ENCODE assay signal across 1 cellular context in the genomic region with DNA sequence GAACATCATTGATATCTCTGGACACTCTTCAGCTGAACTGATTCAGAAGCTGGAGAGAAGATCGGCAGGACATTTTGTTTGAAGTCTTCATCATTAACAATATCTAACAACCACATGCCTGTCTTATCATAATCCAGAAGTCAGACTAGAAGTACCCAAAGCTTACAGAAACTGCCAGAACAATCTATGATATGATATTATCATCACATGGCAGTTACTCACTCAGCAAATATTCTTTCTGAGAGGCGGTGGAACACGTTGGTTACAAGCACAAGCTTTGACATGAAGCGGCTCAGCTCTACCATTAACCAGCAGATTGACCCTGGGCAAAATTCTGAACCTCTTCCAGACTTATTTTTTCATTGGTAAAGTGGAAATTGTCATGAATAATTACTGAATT.
TF ChIP-seq lines count a peak whose summit lies in the region.

No MANE protein-coding gene starts in this region.

TF ChIP-seq in K562, 482 proteins besides CTCF, POLR2A, EP300 and RAD21 (continued from another document and continues in another):
- TF ChIP-seq, protein P1, sequence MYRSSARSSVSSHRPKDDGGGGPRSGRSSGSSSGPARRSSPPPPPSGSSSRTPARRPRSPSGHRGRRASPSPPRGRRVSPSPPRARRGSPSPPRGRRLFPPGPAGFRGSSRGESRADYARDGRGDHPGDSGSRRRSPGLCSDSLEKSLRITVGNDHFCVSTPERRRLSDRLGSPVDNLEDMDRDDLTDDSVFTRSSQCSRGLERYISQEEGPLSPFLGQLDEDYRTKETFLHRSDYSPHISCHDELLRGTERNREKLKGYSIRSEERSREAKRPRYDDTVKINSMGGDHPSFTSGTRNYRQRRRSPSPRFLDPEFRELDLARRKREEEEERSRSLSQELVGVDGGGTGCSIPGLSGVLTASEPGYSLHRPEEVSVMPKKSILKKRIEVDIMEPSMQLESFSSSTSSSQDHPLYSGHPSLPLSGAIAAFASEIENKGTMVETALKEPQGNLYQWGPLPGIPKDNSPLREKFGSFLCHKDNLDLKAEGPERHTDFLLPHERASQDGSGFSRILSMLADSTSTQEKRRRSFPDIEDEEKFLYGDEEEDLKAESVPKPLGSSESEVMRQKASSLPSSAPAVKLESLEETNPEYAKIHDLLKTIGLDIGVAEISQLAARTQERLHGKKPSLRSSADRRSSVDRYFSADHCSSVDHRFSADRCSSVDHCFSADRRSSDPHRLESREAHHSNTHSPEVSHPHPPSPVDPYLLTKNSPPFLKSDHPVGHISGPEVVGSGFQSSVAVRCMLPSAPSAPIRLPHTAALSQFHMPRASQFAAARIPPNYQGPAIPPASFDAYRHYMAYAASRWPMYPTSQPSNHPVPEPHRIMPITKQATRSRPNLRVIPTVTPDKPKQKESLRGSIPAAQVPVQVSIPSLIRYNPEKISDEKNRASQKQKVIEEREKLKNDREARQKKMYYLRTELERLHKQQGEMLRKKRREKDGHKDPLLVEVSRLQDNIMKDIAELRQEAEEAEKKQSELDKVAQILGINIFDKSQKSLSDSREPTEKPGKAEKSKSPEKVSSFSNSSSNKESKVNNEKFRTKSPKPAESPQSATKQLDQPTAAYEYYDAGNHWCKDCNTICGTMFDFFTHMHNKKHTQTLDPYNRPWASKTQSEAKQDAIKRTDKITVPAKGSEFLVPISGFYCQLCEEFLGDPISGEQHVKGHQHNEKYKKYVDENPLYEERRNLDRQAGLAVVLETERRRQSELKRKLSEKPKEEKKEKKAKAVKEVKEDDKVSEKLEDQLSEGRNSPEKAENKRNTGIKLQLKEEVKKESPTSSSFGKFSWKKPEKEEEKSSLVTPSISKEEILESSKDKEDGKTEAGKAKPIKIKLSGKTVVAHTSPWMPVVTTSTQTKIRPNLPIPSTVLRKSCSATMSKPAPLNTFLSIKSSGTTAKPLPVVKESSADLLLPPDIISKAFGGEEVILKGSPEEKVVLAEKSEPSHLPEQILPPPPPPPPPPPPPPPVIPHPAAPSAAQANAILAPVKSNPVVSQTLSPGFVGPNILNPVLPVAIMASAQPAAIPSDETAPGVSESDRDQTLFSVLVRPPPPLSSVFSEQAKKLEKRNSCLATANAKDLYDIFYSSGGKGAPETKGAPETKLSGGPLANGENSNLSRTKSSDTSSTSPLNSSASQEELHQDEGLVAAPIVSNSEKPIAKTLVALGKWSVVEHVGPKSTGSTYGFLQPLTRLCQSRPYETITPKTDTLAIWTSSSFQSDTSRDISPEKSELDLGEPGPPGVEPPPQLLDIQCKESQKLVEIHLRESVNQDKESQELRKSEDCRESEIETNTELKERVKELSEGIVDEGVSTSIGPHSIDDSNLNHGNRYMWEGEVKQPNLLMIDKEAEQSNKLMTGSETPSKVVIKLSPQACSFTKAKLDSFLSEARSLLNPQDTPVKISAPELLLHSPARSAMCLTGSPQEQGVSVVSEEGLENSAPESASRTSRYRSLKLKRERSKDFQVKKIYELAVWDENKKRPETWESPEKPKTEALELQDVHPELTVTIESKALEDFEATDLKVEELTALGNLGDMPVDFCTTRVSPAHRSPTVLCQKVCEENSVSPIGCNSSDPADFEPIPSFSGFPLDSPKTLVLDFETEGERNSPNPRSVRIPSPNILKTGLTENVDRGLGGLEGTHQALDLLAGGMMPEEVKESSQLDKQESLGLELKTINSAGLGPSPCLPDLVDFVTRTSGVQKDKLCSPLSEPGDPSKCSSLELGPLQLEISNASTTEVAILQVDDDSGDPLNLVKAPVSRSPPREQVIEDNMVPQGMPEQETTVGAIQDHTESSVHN (IDR thresholded peaks at IDR 0.05; ENCODE audit: borderline replicate concordance in 1 of 2, low read depth in 1 of 2), result no peak
- TF ChIP-seq, protein P2, sequence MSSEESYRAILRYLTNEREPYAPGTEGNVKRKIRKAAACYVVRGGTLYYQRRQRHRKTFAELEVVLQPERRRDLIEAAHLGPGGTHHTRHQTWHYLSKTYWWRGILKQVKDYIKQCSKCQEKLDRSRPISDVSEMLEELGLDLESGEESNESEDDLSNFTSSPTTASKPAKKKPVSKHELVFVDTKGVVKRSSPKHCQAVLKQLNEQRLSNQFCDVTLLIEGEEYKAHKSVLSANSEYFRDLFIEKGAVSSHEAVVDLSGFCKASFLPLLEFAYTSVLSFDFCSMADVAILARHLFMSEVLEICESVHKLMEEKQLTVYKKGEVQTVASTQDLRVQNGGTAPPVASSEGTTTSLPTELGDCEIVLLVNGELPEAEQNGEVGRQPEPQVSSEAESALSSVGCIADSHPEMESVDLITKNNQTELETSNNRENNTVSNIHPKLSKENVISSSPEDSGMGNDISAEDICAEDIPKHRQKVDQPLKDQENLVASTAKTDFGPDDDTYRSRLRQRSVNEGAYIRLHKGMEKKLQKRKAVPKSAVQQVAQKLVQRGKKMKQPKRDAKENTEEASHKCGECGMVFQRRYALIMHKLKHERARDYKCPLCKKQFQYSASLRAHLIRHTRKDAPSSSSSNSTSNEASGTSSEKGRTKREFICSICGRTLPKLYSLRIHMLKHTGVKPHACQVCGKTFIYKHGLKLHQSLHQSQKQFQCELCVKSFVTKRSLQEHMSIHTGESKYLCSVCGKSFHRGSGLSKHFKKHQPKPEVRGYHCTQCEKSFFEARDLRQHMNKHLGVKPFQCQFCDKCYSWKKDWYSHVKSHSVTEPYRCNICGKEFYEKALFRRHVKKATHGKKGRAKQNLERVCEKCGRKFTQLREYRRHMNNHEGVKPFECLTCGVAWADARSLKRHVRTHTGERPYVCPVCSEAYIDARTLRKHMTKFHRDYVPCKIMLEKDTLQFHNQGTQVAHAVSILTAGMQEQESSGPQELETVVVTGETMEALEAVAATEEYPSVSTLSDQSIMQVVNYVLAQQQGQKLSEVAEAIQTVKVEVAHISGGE (CRISPR knock-in tag; IDR thresholded peaks at IDR 0.05), result 0 out of 6 replicates have a peak, but pooled peaks of 1 of the 3 experiments have one; percentile 22
- TF ChIP-seq ZNF282 (CRISPR knock-in tag; IDR thresholded peaks at IDR 0.05) (no peak), DNMT1 (IDR thresholded peaks at IDR 0.05) (no peak), MTA3 (IDR thresholded peaks at IDR 0.05; ENCODE audit: borderline replicate concordance) (no peak), BRCA1 (IDR thresholded peaks at IDR 0.05) (no peak), BRCA1 (CRISPR knock-in tag; IDR thresholded peaks at IDR 0.05) (no peak), CEBPG (CRISPR knock-in tag; IDR thresholded peaks at IDR 0.05) (no peak), CEBPG (tag; conservative IDR thresholded peaks at IDR 0.05 in 1 of 2, IDR thresholded peaks at IDR 0.05 in 1 of 2) (no peak), EGR1 (conservative IDR thresholded peaks at IDR 0.05) (no peak), SRSF3 (IDR thresholded peaks at IDR 0.05; ENCODE audit: insufficient read depth, low read length) (no peak), DIDO1 (tag; IDR thresholded peaks at IDR 0.05; ENCODE audit: low read depth) (no peak), HNRNPLL (IDR thresholded peaks at IDR 0.05; ENCODE audit: low read depth, low read length, poor library complexity, severe bottlenecking) (no peak), ERF (CRISPR knock-in tag; IDR thresholded peaks at IDR 0.05) (no peak), HMG20B (CRISPR knock-in tag; IDR thresholded peaks at IDR 0.05) (no peak), ZNF197 (CRISPR knock-in tag; IDR thresholded peaks at IDR 0.05; ENCODE audit: low read depth) (peak; percentile 56; the same call in 1 of the 2 replicates), TCF7 (IDR thresholded peaks at IDR 0.05; ENCODE audit: borderline replicate concordance) (peak; percentile 94), SIRT6 (IDR thresholded peaks at IDR 0.05; ENCODE audit: low read depth, low read length) (no peak), ZNF24 (IDR thresholded peaks at IDR 0.05) (no peak), DMBX1 (CRISPR knock-in tag; IDR thresholded peaks at IDR 0.05; ENCODE audit: borderline replicate concordance) (no peak), TCFL5 (CRISPR knock-in tag; conservative IDR thresholded peaks at IDR 0.05) (no peak), POLR2H (tag; IDR thresholded peaks at IDR 0.05; ENCODE audit: low read depth) (no peak), ARID2 (IDR thresholded peaks at IDR 0.05) (no peak), CCAR2 (IDR thresholded peaks at IDR 0.05; ENCODE audit: low read depth, low read length) (no peak), ZNF589 (CRISPR knock-in tag; IDR thresholded peaks at IDR 0.05; ENCODE audit: low read depth) (no peak), ZNF354B (CRISPR knock-in tag; IDR thresholded peaks at IDR 0.05) (no peak), HDAC2 (IDR thresholded peaks at IDR 0.05) (peak; percentile 59; the same call in 1 of the 2 replicates), HNRNPK (IDR thresholded peaks at IDR 0.05; ENCODE audit: low read depth, low read length, poor library complexity, severe bottlenecking) (no peak), BCOR (IDR thresholded peaks at IDR 0.05) (no peak), ZFP30 (CRISPR knock-in tag; IDR thresholded peaks at IDR 0.05; ENCODE audit: borderline replicate concordance) (no peak), RBM22 (IDR thresholded peaks at IDR 0.05; ENCODE audit: low read depth, low read length, poor library complexity, severe bottlenecking) (no peak), FOXJ2 (tag; IDR thresholded peaks at IDR 0.05) (0 out of 2 replicates have a peak, but pooled peaks have one; percentile 46)
- TF ChIP-seq, protein P3, sequence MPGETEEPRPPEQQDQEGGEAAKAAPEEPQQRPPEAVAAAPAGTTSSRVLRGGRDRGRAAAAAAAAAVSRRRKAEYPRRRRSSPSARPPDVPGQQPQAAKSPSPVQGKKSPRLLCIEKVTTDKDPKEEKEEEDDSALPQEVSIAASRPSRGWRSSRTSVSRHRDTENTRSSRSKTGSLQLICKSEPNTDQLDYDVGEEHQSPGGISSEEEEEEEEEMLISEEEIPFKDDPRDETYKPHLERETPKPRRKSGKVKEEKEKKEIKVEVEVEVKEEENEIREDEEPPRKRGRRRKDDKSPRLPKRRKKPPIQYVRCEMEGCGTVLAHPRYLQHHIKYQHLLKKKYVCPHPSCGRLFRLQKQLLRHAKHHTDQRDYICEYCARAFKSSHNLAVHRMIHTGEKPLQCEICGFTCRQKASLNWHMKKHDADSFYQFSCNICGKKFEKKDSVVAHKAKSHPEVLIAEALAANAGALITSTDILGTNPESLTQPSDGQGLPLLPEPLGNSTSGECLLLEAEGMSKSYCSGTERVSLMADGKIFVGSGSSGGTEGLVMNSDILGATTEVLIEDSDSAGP (CRISPR knock-in tag; IDR thresholded peaks at IDR 0.05), result no peak
- TF ChIP-seq, protein P4, sequence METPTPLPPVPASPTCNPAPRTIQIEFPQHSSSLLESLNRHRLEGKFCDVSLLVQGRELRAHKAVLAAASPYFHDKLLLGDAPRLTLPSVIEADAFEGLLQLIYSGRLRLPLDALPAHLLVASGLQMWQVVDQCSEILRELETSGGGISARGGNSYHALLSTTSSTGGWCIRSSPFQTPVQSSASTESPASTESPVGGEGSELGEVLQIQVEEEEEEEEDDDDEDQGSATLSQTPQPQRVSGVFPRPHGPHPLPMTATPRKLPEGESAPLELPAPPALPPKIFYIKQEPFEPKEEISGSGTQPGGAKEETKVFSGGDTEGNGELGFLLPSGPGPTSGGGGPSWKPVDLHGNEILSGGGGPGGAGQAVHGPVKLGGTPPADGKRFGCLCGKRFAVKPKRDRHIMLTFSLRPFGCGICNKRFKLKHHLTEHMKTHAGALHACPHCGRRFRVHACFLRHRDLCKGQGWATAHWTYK (CRISPR knock-in tag; IDR thresholded peaks at IDR 0.05), result 0 out of 2 replicates have a peak, but pooled peaks have one; percentile 18
- TF ChIP-seq, protein P5, sequence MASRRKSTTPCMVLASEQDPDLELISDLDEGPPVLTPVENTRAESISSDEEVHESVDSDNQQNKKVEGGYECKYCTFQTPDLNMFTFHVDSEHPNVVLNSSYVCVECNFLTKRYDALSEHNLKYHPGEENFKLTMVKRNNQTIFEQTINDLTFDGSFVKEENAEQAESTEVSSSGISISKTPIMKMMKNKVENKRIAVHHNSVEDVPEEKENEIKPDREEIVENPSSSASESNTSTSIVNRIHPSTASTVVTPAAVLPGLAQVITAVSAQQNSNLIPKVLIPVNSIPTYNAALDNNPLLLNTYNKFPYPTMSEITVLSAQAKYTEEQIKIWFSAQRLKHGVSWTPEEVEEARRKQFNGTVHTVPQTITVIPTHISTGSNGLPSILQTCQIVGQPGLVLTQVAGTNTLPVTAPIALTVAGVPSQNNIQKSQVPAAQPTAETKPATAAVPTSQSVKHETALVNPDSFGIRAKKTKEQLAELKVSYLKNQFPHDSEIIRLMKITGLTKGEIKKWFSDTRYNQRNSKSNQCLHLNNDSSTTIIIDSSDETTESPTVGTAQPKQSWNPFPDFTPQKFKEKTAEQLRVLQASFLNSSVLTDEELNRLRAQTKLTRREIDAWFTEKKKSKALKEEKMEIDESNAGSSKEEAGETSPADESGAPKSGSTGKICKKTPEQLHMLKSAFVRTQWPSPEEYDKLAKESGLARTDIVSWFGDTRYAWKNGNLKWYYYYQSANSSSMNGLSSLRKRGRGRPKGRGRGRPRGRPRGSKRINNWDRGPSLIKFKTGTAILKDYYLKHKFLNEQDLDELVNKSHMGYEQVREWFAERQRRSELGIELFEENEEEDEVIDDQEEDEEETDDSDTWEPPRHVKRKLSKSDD (conservative IDR thresholded peaks at IDR 0.05; ENCODE audit: low read length), result no peak
- TF ChIP-seq, protein P6, sequence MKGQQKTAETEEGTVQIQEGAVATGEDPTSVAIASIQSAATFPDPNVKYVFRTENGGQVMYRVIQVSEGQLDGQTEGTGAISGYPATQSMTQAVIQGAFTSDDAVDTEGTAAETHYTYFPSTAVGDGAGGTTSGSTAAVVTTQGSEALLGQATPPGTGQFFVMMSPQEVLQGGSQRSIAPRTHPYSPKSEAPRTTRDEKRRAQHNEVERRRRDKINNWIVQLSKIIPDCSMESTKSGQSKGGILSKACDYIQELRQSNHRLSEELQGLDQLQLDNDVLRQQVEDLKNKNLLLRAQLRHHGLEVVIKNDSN (CRISPR knock-in tag; IDR thresholded peaks at IDR 0.05), result no peak
- TF ChIP-seq, protein P7, sequence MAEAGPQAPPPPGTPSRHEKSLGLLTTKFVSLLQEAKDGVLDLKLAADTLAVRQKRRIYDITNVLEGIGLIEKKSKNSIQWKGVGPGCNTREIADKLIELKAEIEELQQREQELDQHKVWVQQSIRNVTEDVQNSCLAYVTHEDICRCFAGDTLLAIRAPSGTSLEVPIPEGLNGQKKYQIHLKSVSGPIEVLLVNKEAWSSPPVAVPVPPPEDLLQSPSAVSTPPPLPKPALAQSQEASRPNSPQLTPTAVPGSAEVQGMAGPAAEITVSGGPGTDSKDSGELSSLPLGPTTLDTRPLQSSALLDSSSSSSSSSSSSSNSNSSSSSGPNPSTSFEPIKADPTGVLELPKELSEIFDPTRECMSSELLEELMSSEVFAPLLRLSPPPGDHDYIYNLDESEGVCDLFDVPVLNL (CRISPR knock-in tag; IDR thresholded peaks at IDR 0.05; ENCODE audit: low read depth), result no peak
- TF ChIP-seq, protein P8, sequence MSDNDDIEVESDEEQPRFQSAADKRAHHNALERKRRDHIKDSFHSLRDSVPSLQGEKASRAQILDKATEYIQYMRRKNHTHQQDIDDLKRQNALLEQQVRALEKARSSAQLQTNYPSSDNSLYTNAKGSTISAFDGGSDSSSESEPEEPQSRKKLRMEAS (CRISPR knock-in tag; IDR thresholded peaks at IDR 0.05), result no peak
- TF ChIP-seq, protein P9, sequence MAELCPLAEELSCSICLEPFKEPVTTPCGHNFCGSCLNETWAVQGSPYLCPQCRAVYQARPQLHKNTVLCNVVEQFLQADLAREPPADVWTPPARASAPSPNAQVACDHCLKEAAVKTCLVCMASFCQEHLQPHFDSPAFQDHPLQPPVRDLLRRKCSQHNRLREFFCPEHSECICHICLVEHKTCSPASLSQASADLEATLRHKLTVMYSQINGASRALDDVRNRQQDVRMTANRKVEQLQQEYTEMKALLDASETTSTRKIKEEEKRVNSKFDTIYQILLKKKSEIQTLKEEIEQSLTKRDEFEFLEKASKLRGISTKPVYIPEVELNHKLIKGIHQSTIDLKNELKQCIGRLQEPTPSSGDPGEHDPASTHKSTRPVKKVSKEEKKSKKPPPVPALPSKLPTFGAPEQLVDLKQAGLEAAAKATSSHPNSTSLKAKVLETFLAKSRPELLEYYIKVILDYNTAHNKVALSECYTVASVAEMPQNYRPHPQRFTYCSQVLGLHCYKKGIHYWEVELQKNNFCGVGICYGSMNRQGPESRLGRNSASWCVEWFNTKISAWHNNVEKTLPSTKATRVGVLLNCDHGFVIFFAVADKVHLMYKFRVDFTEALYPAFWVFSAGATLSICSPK (IDR thresholded peaks at IDR 0.05; ENCODE audit: borderline replicate concordance), result no peak
